In the genomic region with DNA sequence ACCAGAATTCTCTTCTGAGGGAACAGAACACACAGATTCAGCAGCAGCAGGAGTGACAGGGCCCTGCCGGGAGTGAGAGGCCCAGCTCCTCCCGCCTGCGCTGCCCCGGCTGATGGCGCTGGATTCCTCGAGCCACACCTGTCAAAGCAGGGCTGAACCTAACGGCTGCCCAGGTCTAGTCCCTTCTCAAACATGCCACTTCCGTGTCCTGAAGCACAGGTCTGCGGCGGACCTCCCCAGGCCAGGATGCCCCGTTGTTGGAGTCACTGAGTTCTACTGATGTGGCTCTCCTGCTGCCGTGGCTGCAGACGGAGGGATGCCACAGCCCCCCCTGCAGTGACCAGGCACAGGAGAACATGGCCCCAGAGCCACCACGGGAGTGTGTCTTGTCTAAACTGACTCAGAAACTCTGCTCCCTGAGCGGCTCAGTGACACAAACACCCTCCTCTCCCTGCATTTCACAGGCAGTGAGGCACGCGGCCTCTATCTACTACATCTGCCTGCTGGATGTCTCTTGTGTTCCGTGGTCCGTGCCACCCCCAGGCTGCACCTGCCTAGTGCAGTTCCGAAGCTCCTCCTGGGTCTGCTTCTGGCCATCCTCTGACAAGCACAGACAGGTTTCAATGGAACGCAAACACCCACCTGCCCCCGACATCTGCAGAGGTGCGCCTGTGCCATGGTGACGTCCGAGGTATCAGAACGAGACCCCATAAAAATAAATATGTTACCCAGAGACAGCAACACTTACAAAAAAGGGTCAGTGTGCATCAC, we compare ENCODE assay signal across 27 cellular contexts. TPM values are rescaled to one million over a fixed set of nuclear protein-coding genes. Genes with fewer than 3 reads are reported as not detected.
DNase-seq lines count a peak whose midpoint lies in the region; ATAC-seq, FAIRE-seq and TF ChIP-seq lines count a peak whose summit lies in the region.
"Had no signal": no experiment of that assay in that cellular context is flagged by ENCODE, and none has a peak within 500 bp of the region (broad histone marks: within the 10 kb centered on the region; RNA-seq: fewer than 3 reads in every experiment).

No MANE protein-coding gene starts in this region.

- no TSS peak for BruUV-seq in IMR-90 (replicated peaks; lab: Mats Ljungman, UMichigan)

- intact Hi-C loops in Right ventricle myocardium inferior (cut with DNase I) (no loop called here), IMR-90 (cut with micrococcal nuclease) (no loop called here), kidney (cut with DNase I) (no loop called here), spleen (cut with DNase I; ENCODE audit: low total_unique reads) (no loop called here)

- no peak overlapping the region for H3K4me2 ChIP-seq in IMR-90 (ENCODE audit: low read depth, low read length)
- H3K4me2 ChIP-seq: PC-9 had no signal

- H4K20me1 ChIP-seq in IMR-90 (ENCODE audit: insufficient read depth, low read length), result no peaks in the 10 kb centered on the region

- peak overlapping the region; percentile 51 for H2AK9ac ChIP-seq in IMR-90 (replicated peaks; ENCODE audit: low read depth, low read length, poor library complexity)

- POLR2A ChIA-PET in IMR-90 (lab: Charles Lee; ENCODE audit: unreplicated experiment), result no interaction called here

- 96% methylated on average over 8 of the region's 26 CpGs; no CpG with 5 or more reads in 1 of the 2 experiments for WGBS in IMR-90 (ENCODE audit: extremely low coverage in 2 of 2, insufficient read length in 1 of 2), 2 experiments
- WGBS in spleen, 5 donors, result 90 to 97% (median 93%) methylated on average over 17 to 26 of the region's 26 CpGs

- H2BK15ac ChIP-seq in IMR-90 (ENCODE audit: low read depth, low read length), result no peak overlapping the region

- H3K9ac ChIP-seq in IMR-90 (ENCODE audit: low read depth, low read length) (no peak overlapping the region), kidney (ENCODE audit: low read length in 2 of 2) (no peak overlapping the region)

- H3K27me3 ChIP-seq in right atrium auricular region (no peaks in the 10 kb centered on the region), IMR-90 (ENCODE audit: control insufficient read depth, insufficient read depth, low read length) (no peaks in the 10 kb centered on the region; the same call in 1 of the 2 replicates), spleen (replicated peaks in 1 of 7) (no peaks in the 10 kb centered on the region)

- FAIRE-seq in kidney (lab: Jason Lieb, UNC), result no peak
- FAIRE-seq: A204.1, GM12892 had no signal

- no peaks in the 10 kb centered on the region for H3K9me3 ChIP-seq in right atrium auricular region
- no peaks in the 10 kb centered on the region for H3K9me3 ChIP-seq in IMR-90 (ENCODE audit: control insufficient read depth, insufficient read depth, low read length)
- peaks cover 0 to 3% of the 10 kb centered on the region in 2 donors for H3K9me3 ChIP-seq in kidney (ENCODE audit: control insufficient read depth in 1 of 2, low read length in 2 of 2)
- H3K9me3 ChIP-seq in spleen, result peaks cover 0 to 10% (median 0%) of the 10 kb centered on the region in 8 donors

- dilution Hi-C loops in IMR-90 (cut with HindIII; ENCODE audit: low sequenced_read_pairs, unreplicated experiment), result no loop called here

- H4K91ac ChIP-seq in IMR-90 (ENCODE audit: insufficient read depth, low read depth, low read length), result no peak overlapping the region

- TF ChIP-seq CTCF in right atrium auricular region (IDR thresholded peaks at IDR 0.05) (no peak), IMR-90 (conservative IDR thresholded peaks at IDR 0.05; ENCODE audit: low read depth, low read length) (no peak), kidney (IDR thresholded peaks at IDR 0.05; ENCODE audit: borderline replicate concordance, extremely low read depth, insufficient read depth) (no peak), spleen (IDR thresholded peaks at IDR 0.05 in 8 of 11, conservative IDR thresholded peaks at IDR 0.05 in 3 of 11) (no peak)

- no peak overlapping the region for H2AFZ ChIP-seq in IMR-90 (replicated peaks; ENCODE audit: low read length, poor library complexity)
- H2AFZ ChIP-seq: PC-9 had no signal

- no peak for ATAC-seq in Right ventricle myocardium inferior
- no peak for ATAC-seq in IMR-90 (ENCODE audit: low read depth)
- no peak for ATAC-seq in HG03521 (IDR thresholded peaks at IDR 0.05; ENCODE audit: unreplicated experiment)
- ATAC-seq: CD8-positive, alpha-beta T cell had no signal

- H2BK20ac ChIP-seq in IMR-90 (ENCODE audit: low read depth, low read length), result no peak overlapping the region

- no peak overlapping the region for H4K8ac ChIP-seq in IMR-90 (ENCODE audit: low read depth in 2 of 2, low read length in 2 of 2)

- H3K4me1 ChIP-seq in right atrium auricular region (peaks cover 0 to under 1% of the 10 kb centered on the region in 2 donors), IMR-90 (ENCODE audit: control insufficient read depth, insufficient read depth, low read length) (peaks cover 9% of the 10 kb centered on the region), kidney (ENCODE audit: control insufficient read depth in 1 of 2, insufficient read depth in 1 of 2, low read depth in 1 of 2, low read length in 2 of 2) (peaks cover 0 to 2% of the 10 kb centered on the region in 2 donors), spleen (peaks cover 0 to 7% (median 0%) of the 10 kb centered on the region in 6 donors)

- H3K4ac ChIP-seq in IMR-90 (ENCODE audit: low read depth, low read length), result no peak overlapping the region

- no peak overlapping the region for H3K56ac ChIP-seq in IMR-90 (ENCODE audit: extremely low read depth, insufficient read depth, low read length)

- H3K4me3 ChIP-seq in right atrium auricular region, result no peak overlapping the region
- H3K4me3 ChIP-seq in IMR-90 (ENCODE audit: insufficient read depth, low read depth, low read length), result no peak overlapping the region
- H3K4me3 ChIP-seq in kidney (ENCODE audit: low read length in 2 of 2), result no peak overlapping the region
- H3K4me3 ChIP-seq in spleen, result no peak overlapping the region
- H3K4me3 ChIP-seq: PC-9 had no signal

- no peak overlapping the region for H3K18ac ChIP-seq in IMR-90 (ENCODE audit: low read depth, low read length)

- H3K27ac ChIP-seq in right atrium auricular region, result no peak overlapping the region
- no peak overlapping the region for H3K27ac ChIP-seq in IMR-90 (ENCODE audit: insufficient read depth, low read length)
- no peak overlapping the region for H3K27ac ChIP-seq in kidney (ENCODE audit: low read depth in 2 of 2, low read length in 2 of 2)
- no peak overlapping the region for H3K27ac ChIP-seq in spleen
- H3K27ac ChIP-seq in substantia nigra (ENCODE audit: low read depth, low read length, poor library complexity, severe bottlenecking), result no peak overlapping the region
- H3K27ac ChIP-seq: C4-2B, HL-60, PC-9, RWPE1 had no signal

- in situ Hi-C loops in IMR-90 (cut with MboI; ENCODE audit: low sequenced_read_pairs), result no loop called here

- H3K14ac ChIP-seq in IMR-90 (replicated peaks; ENCODE audit: low read depth, low read length), result no peak overlapping the region

- no peak for TF ChIP-seq RAD21 in IMR-90 (IDR thresholded peaks at IDR 0.05; ENCODE audit: low read length)

- H2BK120ac ChIP-seq in IMR-90 (ENCODE audit: low read depth, low read length), result no peak overlapping the region

- H2AK5ac ChIP-seq in IMR-90 (ENCODE audit: low read depth, low read length), result no peak overlapping the region

- H3K9me1 ChIP-seq in IMR-90 (ENCODE audit: insufficient read depth, low read length), result no peaks in the 10 kb centered on the region; the same call in 1 of the 2 replicates

- peak; percentile 45 for DNase-seq in Right ventricle myocardium inferior (ENCODE audit: missing footprints)
- no peak for DNase-seq in right atrium auricular region (ENCODE audit: low spot score)
- DNase-seq in IMR-90, result no peak
- peak; percentile 29 for DNase-seq in kidney
- DNase-seq in spleen, result peak; percentile 57
- DNase-seq in substantia nigra (lab: John Stamatoyannopoulos, UW), result no peak
- DNase-seq in kidney glomerular epithelial cell (lab: John Stamatoyannopoulos, UW), result no peak
- DNase-seq: CD8-positive, alpha-beta T cell; DMS 273 treated with DMSO at 0.1 percent for 48 hours; DND-41; Kasumi-1; NCI-H1417 treated with DMSO at 0.1 percent for 48 hours; NCI-H187; NCI-H2171 treated with DMSO at 0.1 percent for 48 hours; NCI-H446; NCI-H524 treated with DMSO at 0.1 percent for 48 hours; NCI-H774; PC-9; SHP77 treated with DMSO at 0.1 percent for 48 hours; T-helper 1 cell had no signal

- CTCF ChIA-PET in IMR-90 (lab: Yijun Ruan, JAX), result no interaction called here

- H4K5ac ChIP-seq in IMR-90 (ENCODE audit: low read depth, low read length), result no peak overlapping the region

- H3K79me1 ChIP-seq in IMR-90 (ENCODE audit: low read depth in 1 of 2, low read length in 2 of 2), result no peaks in the 10 kb centered on the region

- no peak overlapping the region for H2BK5ac ChIP-seq in IMR-90 (ENCODE audit: low read depth, low read length, poor library complexity, severe bottlenecking)

- H3K36me3 ChIP-seq in right atrium auricular region (no peaks in the 10 kb centered on the region), IMR-90 (ENCODE audit: control insufficient read depth, insufficient read depth, low read length) (no peaks in the 10 kb centered on the region), kidney (ENCODE audit: control insufficient read depth in 1 of 2, insufficient read depth in 2 of 2, low read length in 2 of 2) (no peaks in the 10 kb centered on the region), spleen (no peaks in the 10 kb centered on the region)

- TF ChIP-seq POLR2A in IMR-90 (IDR thresholded peaks at IDR 0.05; ENCODE audit: low read depth, low read length), result no peak
- TF ChIP-seq POLR2A in spleen (IDR thresholded peaks at IDR 0.05), result no peak

- no peak overlapping the region for H3K23ac ChIP-seq in IMR-90 (ENCODE audit: low read depth, low read length)

TF ChIP-seq in IMR-90, 13 proteins besides CTCF, POLR2A, EP300 and RAD21:
- TF ChIP-seq MXI1 (IDR thresholded peaks at IDR 0.05; ENCODE audit: borderline replicate concordance, low read depth, low read length), result no peak
- no peak for TF ChIP-seq BHLHE40 (IDR thresholded peaks at IDR 0.05; ENCODE audit: low read depth, low read length)
- TF ChIP-seq NFE2L2 (IDR thresholded peaks at IDR 0.05; ENCODE audit: low read depth, low read length), result no peak
- no peak for TF ChIP-seq MAFK (IDR thresholded peaks at IDR 0.05; ENCODE audit: low read depth, low read length)
- TF ChIP-seq MAZ (IDR thresholded peaks at IDR 0.05; ENCODE audit: borderline replicate concordance, low read depth, low read length), result no peak
TF ChIP-seq in IMR-90: peak in this region for 0.

RNA-seq across cellular contexts. Expression of gene DNAH17, which starts 44.7 kb away (rescaled TPM):
- total RNA-seq in Right ventricle myocardium inferior (not detected), right atrium auricular region (under 1 TPM in 1 of 2 donors, not detected in 1; 0.04 TPM), IMR-90 (2012; rRNA removed) (not detected in 2 replicates), kidney (0.09 TPM), spleen (1 to 10 TPM in 1 of 7 donors, under 1 TPM in 5, not detected in 1; 0.29 to 1.0 (median 0.77) TPM)
- polyA plus RNA-seq in IMR-90 (2012; rRNA removed) (not detected in 2 replicates), kidney (ENCODE audit: insufficient read depth, low read depth, low replicate concordance) (0.17 TPM), spleen (under 1 TPM; 0.06 to 0.72 (median 0.32) TPM)
- polyA plus RNA-seq in IMR-90 (2012; cell fraction: cytosol; rRNA removed), result not detected in 2 replicates
- not detected in 2 replicates for polyA plus RNA-seq in IMR-90 (2012; cell fraction: nucleus; rRNA removed; ENCODE audit: low replicate concordance)
- polyA plus RNA-seq: AG04450 had no signal

Comparison
In these comparisons a context has a peak if more than half of its experiments do, and no peak if none do; other contexts are left out.
1. DNase-seq: peak in Right ventricle myocardium inferior (single experiment), kidney (single experiment) and spleen (single experiment); none in right atrium auricular region (single experiment), IMR-90 (single experiment), substantia nigra (0 of 49) and kidney glomerular epithelial cell (single experiment).